Comparison of ENCODE assay signal across 25 cellular contexts in genomic region chr15:31260646-31261265, GRCh38.
A peak's percentile ranks its signal among the peaks of the same experiment; 100 is the strongest.
DNase-seq lines count a peak whose midpoint lies in the region; ATAC-seq, FAIRE-seq and TF ChIP-seq lines count a peak whose summit lies in the region.
"Had no signal": no experiment of that assay in that cellular context is flagged by ENCODE, and none has a peak within 500 bp of the region (broad histone marks: within the 10 kb centered on the region; RNA-seq: fewer than 3 reads in every experiment).

No MANE protein-coding gene starts in this region.

- H4K20me1 ChIP-seq in OCI-LY1 (ENCODE audit: insufficient read depth, low read length): no peaks in the 10 kb centered on the region

- no peak overlapping the region for H3K27ac Mint-ChIP-seq in activated CD8-positive, alpha-beta memory T cell treated with anti-CD3 and anti-CD28 coated beads, Interleukin-2, amount 10 ng/mL, durations not matched to agents 7 days and 5 days
- peak overlapping the region; percentile 63 for H3K27ac Mint-ChIP-seq in stimulated activated naive B cell treated with anti-CD40 and anti-IgM and Interleukin-4, amounts not matched to agents 10 μg/mL and 1 μg/mL and 100 μg/mL, for 72 hours
- H3K27ac Mint-ChIP-seq: activated naive CD8-positive, alpha-beta T cell treated with anti-CD3 and anti-CD28 coated beads for 36 hours had no signal

- H3K27ac ChIP-seq in OCI-LY1 (ENCODE audit: low read depth, low read length, poor library complexity, severe bottlenecking) (peak overlapping the region; percentile 100), kidney (ENCODE audit: low read depth in 2 of 2, low read length in 2 of 2) (no peak overlapping the region), heart left ventricle (no peak overlapping the region)
- H3K27ac ChIP-seq: foreskin keratinocyte, hepatocyte, PC-9, prostate gland, thyroid gland had no signal

- H2AFZ ChIP-seq in OCI-LY1 (ENCODE audit: low read length): no peak overlapping the region
- H2AFZ ChIP-seq: hepatocyte, PC-9 had no signal

- no peak overlapping the region for H3K4me3 Mint-ChIP-seq in activated CD8-positive, alpha-beta memory T cell treated with anti-CD3 and anti-CD28 coated beads, Interleukin-2, amount 10 ng/mL, durations not matched to agents 7 days and 5 days
- no peak overlapping the region for H3K4me3 Mint-ChIP-seq in stimulated activated naive B cell treated with anti-CD40 and anti-IgM and Interleukin-4, amounts not matched to agents 10 μg/mL and 1 μg/mL and 100 μg/mL, for 72 hours
- H3K4me3 Mint-ChIP-seq: activated naive CD8-positive, alpha-beta T cell treated with anti-CD3 and anti-CD28 coated beads for 36 hours; immature natural killer cell; neural crest cell; T-helper 1 cell treated with Interleukin-12 subunit alpha and Interleukin-12 subunit beta and Interleukin-4 antibody, amounts not matched to agents 30 μg/mL and 1 μg/mL, for 36 hours had no signal

- peak overlapping the region; percentile 54; the same call in 1 of the 2 replicates for H3K4me2 ChIP-seq in OCI-LY1 (ENCODE audit: low read length)
- H3K4me2 ChIP-seq: hepatocyte, PC-9 had no signal

- intact Hi-C loops in kidney (cut with DNase I): no loop called here
- intact Hi-C loops in heart left ventricle (cut with DNase I): no loop called here

- H3K36me3 Mint-ChIP-seq in activated CD8-positive, alpha-beta memory T cell treated with anti-CD3 and anti-CD28 coated beads, Interleukin-2, amount 10 ng/mL, durations not matched to agents 7 days and 5 days: no peaks in the 10 kb centered on the region
- H3K36me3 Mint-ChIP-seq in stimulated activated naive B cell treated with anti-CD40 and anti-IgM and Interleukin-4, amounts not matched to agents 10 μg/mL and 1 μg/mL and 100 μg/mL, for 72 hours: peaks cover 0 to 4% of the 10 kb centered on the region in 2 donors
- H3K36me3 Mint-ChIP-seq: activated naive CD8-positive, alpha-beta T cell treated with anti-CD3 and anti-CD28 coated beads for 36 hours; immature natural killer cell had no signal

- H3F3A ChIP-seq in OCI-LY1 (ENCODE audit: insufficient read depth, low read length): 0 out of 2 replicates have a peak, but pooled peaks cover 8% of the 10 kb centered on the region

- TF ChIP-seq CTCF in OCI-LY1 (IDR thresholded peaks at IDR 0.05; ENCODE audit: low read length): no peak
- TF ChIP-seq CTCF in kidney (IDR thresholded peaks at IDR 0.05; ENCODE audit: borderline replicate concordance, extremely low read depth, insufficient read depth): no peak
- TF ChIP-seq CTCF in heart left ventricle (IDR thresholded peaks at IDR 0.05): no peak

- peak overlapping the region; percentile 73; the same call in 1 of the 2 replicates for H3K9ac ChIP-seq in OCI-LY1 (ENCODE audit: low read length)
- H3K9ac ChIP-seq in kidney (ENCODE audit: low read length in 2 of 2): no peak overlapping the region

- H3K4me1 ChIP-seq in OCI-LY1 (ENCODE audit: insufficient read depth, low read length, severe bottlenecking): peaks cover 83% of the 10 kb centered on the region
- H3K4me1 ChIP-seq in kidney (ENCODE audit: control insufficient read depth in 1 of 2, insufficient read depth in 1 of 2, low read depth in 1 of 2, low read length in 2 of 2): peaks cover 32 to 34% of the 10 kb centered on the region in 2 donors
- peaks cover 0 to 64% (median 12%) of the 10 kb centered on the region in 12 donors for H3K4me1 ChIP-seq in heart left ventricle
- H3K4me1 ChIP-seq: foreskin keratinocyte had no signal

- H3K4me1 Mint-ChIP-seq in activated CD8-positive, alpha-beta memory T cell treated with anti-CD3 and anti-CD28 coated beads, Interleukin-2, amount 10 ng/mL, durations not matched to agents 7 days and 5 days: peaks cover 67% of the 10 kb centered on the region
- H3K4me1 Mint-ChIP-seq in stimulated activated naive B cell treated with anti-CD40 and anti-IgM and Interleukin-4, amounts not matched to agents 10 μg/mL and 1 μg/mL and 100 μg/mL, for 72 hours: peaks cover 68 to 86% of the 10 kb centered on the region in 2 donors

- H3K9me3 ChIP-seq in OCI-LY1 (ENCODE audit: low read length): no peaks in the 10 kb centered on the region
- no peaks in the 10 kb centered on the region for H3K9me3 ChIP-seq in kidney (ENCODE audit: control insufficient read depth in 1 of 2, low read length in 2 of 2)
- H3K9me3 ChIP-seq in heart left ventricle: no peaks in the 10 kb centered on the region
- H3K9me3 ChIP-seq: prostate gland, thyroid gland had no signal

- no peaks in the 10 kb centered on the region for H3K36me3 ChIP-seq in OCI-LY1 (ENCODE audit: insufficient read depth, low read length)
- no peaks in the 10 kb centered on the region for H3K36me3 ChIP-seq in kidney (ENCODE audit: control insufficient read depth in 1 of 2, insufficient read depth in 2 of 2, low read length in 2 of 2)
- no peaks in the 10 kb centered on the region for H3K36me3 ChIP-seq in heart left ventricle
- H3K36me3 ChIP-seq: prostate gland, thyroid gland had no signal

- ATAC-seq in activated CD8-positive, alpha-beta memory T cell treated with anti-CD3 and anti-CD28 coated beads, Interleukin-2, amount 10 ng/mL, durations not matched to agents 7 days and 5 days: no peak
- no peak for ATAC-seq in stimulated activated naive B cell treated with anti-CD40 and anti-IgM and Interleukin-4, amounts not matched to agents 10 μg/mL and 1 μg/mL and 100 μg/mL, for 72 hours (replicated peaks)
- ATAC-seq in HG03342 (IDR thresholded peaks at IDR 0.05; ENCODE audit: unreplicated experiment): no peak
- ATAC-seq in heart left ventricle: no peak
- ATAC-seq: foreskin keratinocyte, left ventricle myocardium superior had no signal

- no peaks in the 10 kb centered on the region for H3K27me3 ChIP-seq in OCI-LY1 (ENCODE audit: insufficient read depth, low read length)
- H3K27me3 ChIP-seq in heart left ventricle: no peaks in the 10 kb centered on the region
- H3K27me3 ChIP-seq: foreskin keratinocyte, hepatocyte, thyroid gland had no signal

- no peaks in the 10 kb centered on the region for H3K9me3 Mint-ChIP-seq in activated CD8-positive, alpha-beta memory T cell treated with anti-CD3 and anti-CD28 coated beads, Interleukin-2, amount 10 ng/mL, durations not matched to agents 7 days and 5 days (ENCODE audit: low read depth)
- H3K9me3 Mint-ChIP-seq in stimulated activated naive B cell treated with anti-CD40 and anti-IgM and Interleukin-4, amounts not matched to agents 10 μg/mL and 1 μg/mL and 100 μg/mL, for 72 hours: peaks cover 0 to 4% of the 10 kb centered on the region in 2 donors
- H3K9me3 Mint-ChIP-seq: activated naive CD8-positive, alpha-beta T cell treated with anti-CD3 and anti-CD28 coated beads for 36 hours; neural crest cell had no signal

- FAIRE-seq in kidney (lab: Jason Lieb, UNC): no peak
- FAIRE-seq: A204.1 had no signal

- DNase-seq in activated CD8-positive, alpha-beta memory T cell treated with anti-CD3 and anti-CD28 coated beads, Interleukin-2, amount 10 ng/mL, durations not matched to agents 7 days and 5 days: peak; percentile 26
- no peak for DNase-seq in activated CD8-positive, alpha-beta memory T cell treated with anti-CD3 and anti-CD28 coated beads, Interleukin-2, amount 50 U/mL, for 48 hours
- DNase-seq in kidney: peak; percentile 39
- no peak for DNase-seq in stimulated activated naive B cell treated with anti-CD40 and anti-IgM and Interleukin-4, amounts not matched to agents 10 μg/mL and 1 μg/mL and 100 μg/mL, for 72 hours
- no peak for DNase-seq in LoVo (ENCODE audit: low spot score)
- no peak for DNase-seq in heart left ventricle
- DNase-seq: activated naive CD8-positive, alpha-beta T cell treated with anti-CD3 and anti-CD28 coated beads for 36 hours; Calu3; effector memory CD4-positive, alpha-beta T cell; foreskin keratinocyte; immature natural killer cell; left ventricle myocardium superior; midbrain; NCI-H1105; NCI-H2029 treated with DMSO at 0.1 percent for 48 hours; PC-9; stimulated activated CD4-positive, alpha-beta T cell treated with anti-CD3 and anti-CD28 coated beads, Interleukin-1b, Interleukin-23, amount 100 ng/mL, for 48 hours had no signal

- no peaks in the 10 kb centered on the region for H3K9me2 ChIP-seq in OCI-LY1 (ENCODE audit: low read depth, low read length)

- whole genome bisulfite sequencing in heart left ventricle, 4 donors: 91 to 97% (median 95%) methylated on average over 11 of the region's 11 CpGs

- CTCF ChIA-PET in activated CD8-positive, alpha-beta memory T cell treated with anti-CD3 and anti-CD28 coated beads, Interleukin-2, amount 10 ng/mL, durations not matched to agents 7 days and 5 days (lab: Charles Lee): interaction anchor here (1.4 kb wide), 1 partner anchor 46 kb away, joined by 5 read pairs; no protein-coding TSS in a partner anchor

- H3K79me2 ChIP-seq in OCI-LY1 (ENCODE audit: insufficient read depth, low read length): no peaks in the 10 kb centered on the region
- H3K79me2 ChIP-seq: hepatocyte had no signal

- no peaks in the 10 kb centered on the region for H3K27me3 Mint-ChIP-seq in activated CD8-positive, alpha-beta memory T cell treated with anti-CD3 and anti-CD28 coated beads, Interleukin-2, amount 10 ng/mL, durations not matched to agents 7 days and 5 days
- no peaks in the 10 kb centered on the region for H3K27me3 Mint-ChIP-seq in stimulated activated naive B cell treated with anti-CD40 and anti-IgM and Interleukin-4, amounts not matched to agents 10 μg/mL and 1 μg/mL and 100 μg/mL, for 72 hours

- TF ChIP-seq POLR2A in heart left ventricle (IDR thresholded peaks at IDR 0.05): no peak

- H3K4me3 ChIP-seq in OCI-LY1 (ENCODE audit: low read depth, low read length, poor library complexity, severe bottlenecking) (no peak overlapping the region), kidney (ENCODE audit: low read length in 2 of 2) (no peak overlapping the region), heart left ventricle (no peak overlapping the region)
- H3K4me3 ChIP-seq: hepatocyte, PC-9, prostate gland, thyroid gland had no signal

Comparison
In these comparisons a context has a peak if more than half of its experiments do, and no peak if none do; other contexts are left out.
1. DNase-seq: peak in activated CD8-positive, alpha-beta memory T cell treated with anti-CD3 and anti-CD28 coated beads, Interleukin-2, amount 10 ng/mL, durations not matched to agents 7 days and 5 days (single experiment) and kidney (single experiment); none in activated CD8-positive, alpha-beta memory T cell treated with anti-CD3 and anti-CD28 coated beads, Interleukin-2, amount 50 U/mL, for 48 hours (single experiment), stimulated activated naive B cell treated with anti-CD40 and anti-IgM and Interleukin-4, amounts not matched to agents 10 μg/mL and 1 μg/mL and 100 μg/mL, for 72 hours (single experiment), LoVo (single experiment) and heart left ventricle (0 of 5).